In the genomic region with DNA sequence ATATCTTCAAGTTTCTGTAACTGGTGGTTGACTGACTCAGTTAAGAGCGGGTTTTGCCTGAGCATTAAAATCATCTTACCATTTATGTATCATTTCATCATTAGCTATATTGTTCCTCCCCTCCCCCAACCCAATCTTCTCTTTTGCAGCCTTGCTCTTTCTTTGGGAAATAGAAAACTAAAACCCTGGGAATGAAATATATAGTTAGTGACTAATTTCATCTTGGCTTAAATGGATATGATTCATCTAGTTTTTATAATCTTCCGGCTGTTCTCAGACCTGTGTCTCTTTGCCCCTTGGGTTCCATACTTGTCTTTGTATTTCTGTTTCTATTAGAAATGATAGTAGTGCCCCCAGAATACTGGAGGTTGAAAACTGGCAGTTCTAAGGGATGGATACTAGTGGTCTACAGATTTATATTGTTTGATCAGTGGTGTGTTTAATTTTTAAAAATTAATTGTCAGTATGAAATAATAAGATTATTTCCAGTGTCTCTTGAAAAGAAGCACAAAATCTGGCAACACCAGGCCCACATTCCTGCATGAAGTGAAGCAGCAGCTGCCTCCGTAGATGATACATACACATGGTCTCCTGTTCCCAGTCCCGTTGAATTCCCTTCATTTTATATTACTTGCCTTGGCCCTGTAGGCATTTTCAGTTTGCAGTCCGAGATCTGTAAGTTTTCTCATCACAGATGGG, we compare ENCODE assay signal across 13 cellular contexts. TPM values are rescaled to one million over a fixed set of nuclear protein-coding genes. Genes with fewer than 3 reads are reported as not detected.
A peak's percentile ranks its signal among the peaks of the same experiment; 100 is the strongest.
DNase-seq lines count a peak whose midpoint lies in the region; ATAC-seq, FAIRE-seq and TF ChIP-seq lines count a peak whose summit lies in the region.
"Had no signal": no experiment of that assay in that cellular context is flagged by ENCODE, and none has a peak within 500 bp of the region (broad histone marks: within the 10 kb centered on the region; RNA-seq: fewer than 3 reads in every experiment).

No MANE protein-coding gene starts in this region.

- peak overlapping the region; percentile 64 for H4K5ac ChIP-seq in H1 (ENCODE audit: insufficient read length, low read depth, low read length)

- no peak overlapping the region for H2BK15ac ChIP-seq in H1 (ENCODE audit: low read length)

- peaks cover 16% of the 10 kb centered on the region for H3K4me1 ChIP-seq in ACC112 (ENCODE audit: control insufficient read depth, insufficient read depth, low read length, unreplicated experiment)
- H3K4me1 ChIP-seq in H1 (replicated peaks in 1 of 4; ENCODE audit: control insufficient read depth in 3 of 4, insufficient read depth in 4 of 4, low read length in 3 of 4): peaks cover 7 to 38% (median 27%) of the 10 kb centered on the region in 4 experiments
- peaks cover 27% of the 10 kb centered on the region for H3K4me1 ChIP-seq in mesodermal cell (ENCODE audit: control insufficient read depth, insufficient read depth, low read length, poor library complexity, severe bottlenecking)

- H3K23ac ChIP-seq in H1 (ENCODE audit: insufficient read length): no peak overlapping the region

- peak overlapping the region; percentile 64 for H3K4ac ChIP-seq in H1 (replicated peaks; ENCODE audit: insufficient read length, low read depth, low read length)

- H2BK120ac ChIP-seq in H1 (replicated peaks; ENCODE audit: low read depth, low read length): peak overlapping the region; percentile 81

- TF ChIP-seq RAD21 in H1 (IDR thresholded peaks at IDR 0.05 in 1 of 2, conservative IDR thresholded peaks at IDR 0.05 in 1 of 2; ENCODE audit: low read depth in 2 of 2, low read length in 2 of 2): no peak

- DNase-seq in NCI-H446 treated with DMSO at 0.1 percent for 48 hours (lab: John Stamatoyannopoulos, UW): peak; percentile 14
- no peak for DNase-seq in H1 (ENCODE audit: low read depth in 1 of 2, low spot score in 2 of 2)
- no peak for DNase-seq in NCI-H2029 treated with DMSO at 0.1 percent for 48 hours (lab: John Stamatoyannopoulos, UW)
- no peak for DNase-seq in activated CD4-positive, alpha-beta T cell treated with anti-CD3 and anti-CD28 coated beads for 1 hour
- DNase-seq in H7: no peak
- DNase-seq: ACHN; activated T-cell treated with anti-CD3 and anti-CD28 coated beads, Interleukin-2, amount 50 U/mL, for 72 hours; naive thymus-derived CD4-positive, alpha-beta T cell; NCI-H1694 treated with DMSO at 0.1 percent for 48 hours; upper lobe of left lung had no signal

- no peak for TF ChIP-seq EP300 in H1 (IDR thresholded peaks at IDR 0.05; ENCODE audit: borderline replicate concordance in 1 of 2, low read depth in 2 of 2, low read length in 2 of 2)

- H3K36me3 ChIP-seq in ACC112 (ENCODE audit: insufficient read depth, low read length) (no peaks in the 10 kb centered on the region), H1 (ENCODE audit: control insufficient read depth in 2 of 4, insufficient read depth in 4 of 4, low read length in 3 of 4) (no peaks in the 10 kb centered on the region), mesodermal cell (ENCODE audit: control insufficient read depth, insufficient read depth, low read length) (no peaks in the 10 kb centered on the region), H7 (replicated peaks; ENCODE audit: control insufficient read depth, insufficient read depth, low read length) (peaks cover 1% of the 10 kb centered on the region; the same call in 1 of the 2 replicates)
- H3K36me3 ChIP-seq: upper lobe of left lung had no signal

- H2BK12ac ChIP-seq in H1 (ENCODE audit: low read depth, low read length): peak overlapping the region; percentile 94; the same call in 1 of the 2 replicates

- peak overlapping the region; percentile 84 for H3K18ac ChIP-seq in H1 (ENCODE audit: extremely low read depth, low read length)

- no peak for ATAC-seq in GM19351 (IDR thresholded peaks at IDR 0.05; ENCODE audit: unreplicated experiment)
- ATAC-seq: activated T-cell treated with anti-CD3 and anti-CD28 coated beads, Interleukin-2, amount 50 U/mL, for 72 hours; naive thymus-derived CD4-positive, alpha-beta T cell had no signal

- peak overlapping the region; percentile 72 for H2BK5ac ChIP-seq in H1 (ENCODE audit: low read depth, low read length)

- no peaks in the 10 kb centered on the region for H3K23me2 ChIP-seq in H1 (ENCODE audit: low read depth, low read length)

- POLR2A ChIA-PET in H1 (lab: Charles Lee; ENCODE audit: partially characterized antibody): interaction anchor here (0.8 to 3.0 kb wide), 9 partner anchors 8 to 45 kb away, joined by 3 to 15 read pairs (median 3); a partner anchor contains a TSS

- no peaks in the 10 kb centered on the region for H3K79me2 ChIP-seq in ACC112 (ENCODE audit: control insufficient read depth, insufficient read depth, low read length, unreplicated experiment)
- H3K79me2 ChIP-seq in H1 (ENCODE audit: control insufficient read depth in 1 of 2, insufficient read depth in 2 of 2, low read length in 2 of 2): peaks cover 5 to 98% of the 10 kb centered on the region in 2 experiments; a peak in 3 of 4 replicates

- no peak for TF ChIP-seq POLR2A in H1 (IDR thresholded peaks at IDR 0.05; ENCODE audit: control extremely low read depth in 1 of 2, low read depth in 2 of 2, low read length in 2 of 2)

- no peak for TF ChIP-seq CTCF in H1 (IDR thresholded peaks at IDR 0.05; ENCODE audit: control extremely low read depth in 1 of 3, insufficient read depth in 1 of 3, low read depth in 1 of 3, low read length in 3 of 3)

- H3K4me3 ChIP-seq in ACC112 (ENCODE audit: low read depth, low read length) (no peak overlapping the region), H1 (ENCODE audit: extremely low read depth in 1 of 4, insufficient read depth in 2 of 4, low read depth in 3 of 4, low read length in 4 of 4) (peak overlapping the region in 2 of 4 experiments; percentile 11 to 45; a peak in 3 of 8 replicates), mesodermal cell (ENCODE audit: extremely low read depth, insufficient read depth, low read length, poor library complexity, severe bottlenecking) (no peak overlapping the region), H7 (ENCODE audit: insufficient read depth, low read depth, low read length) (no peak overlapping the region)
- H3K4me3 ChIP-seq: upper lobe of left lung had no signal

- WGBS in H1 (ENCODE audit: extremely low coverage in 1 of 2, insufficient coverage in 1 of 2, insufficient read length in 1 of 2, insufficient replicate concordance in 2 of 2, low coverage in 1 of 2, low lambda C conversion rate in 2 of 2, missing lambda C conversion rate in 1 of 2), 2 experiments: 50% methylated on average over 5 of the region's 5 CpGs; no CpG with 5 or more reads in 1 of the 2 experiments
- WGBS in mesodermal cell (ENCODE audit: insufficient coverage in 2 of 2), 2 experiments: 21 to 35% methylated on average over 2 to 3 of the region's 5 CpGs

- peaks cover 5% of the 10 kb centered on the region for H3K79me1 ChIP-seq in H1 (ENCODE audit: low read depth, low read length)

- H2AFZ ChIP-seq in ACC112 (ENCODE audit: low read length, unreplicated experiment) (no peak overlapping the region), H1 (ENCODE audit: low read length) (no peak overlapping the region)

- H3K4me2 ChIP-seq in H1 (ENCODE audit: insufficient read depth in 1 of 2, low read depth in 2 of 2, low read length in 2 of 2): peak overlapping the region; percentile 36 to 55

- CTCF ChIA-PET in H1 (lab: Charles Lee; ENCODE audit: partially characterized antibody): interaction anchor here (0.8 to 1.6 kb wide), 3 partner anchors 14 to 45 kb away, joined by 3 to 5 read pairs (median 3); a partner anchor contains a TSS

- H3K27ac ChIP-seq in ACC112 (ENCODE audit: low read depth, low read length) (peak overlapping the region; percentile 27; the same call in 1 of the 2 replicates), H1 (ENCODE audit: low read depth, low read length) (peak overlapping the region; percentile 78), mesodermal cell (ENCODE audit: low read depth, low read length, severe bottlenecking) (peak overlapping the region; percentile 78)
- H3K27ac ChIP-seq: upper lobe of left lung had no signal

- FAIRE-seq in H1 (lab: Jason Lieb, UNC): no peak

- H4K20me1 ChIP-seq in H1 (replicated peaks in 1 of 2; ENCODE audit: control insufficient read depth in 1 of 2, insufficient read depth in 2 of 2, low read length in 2 of 2): peaks cover 0 to 1% of the 10 kb centered on the region in 2 experiments

- H3K56ac ChIP-seq in H1 (replicated peaks; ENCODE audit: insufficient read length, low read depth, low read length): no peak overlapping the region

- peak overlapping the region in 1 of 4 experiments; percentile 41; a peak in 2 of 7 replicates for H3K9ac ChIP-seq in H1 (replicated peaks in 1 of 4; ENCODE audit: extremely low read depth in 1 of 4, low read depth in 3 of 4, low read length in 3 of 4)

- no peak overlapping the region for H4K8ac ChIP-seq in H1 (ENCODE audit: extremely low read depth, insufficient read depth, low read length)

- H3K27me3 ChIP-seq in ACC112 (ENCODE audit: insufficient read depth, low read length): no peaks in the 10 kb centered on the region
- H3K27me3 ChIP-seq in H1 (replicated peaks in 1 of 4; ENCODE audit: control insufficient read depth in 3 of 4, extremely low read depth in 1 of 4, insufficient read depth in 3 of 4, low read length in 3 of 4): no peaks in the 10 kb centered on the region
- H3K27me3 ChIP-seq in H7 (ENCODE audit: control insufficient read depth, insufficient read depth, low read length): no peaks in the 10 kb centered on the region
- H3K27me3 ChIP-seq: upper lobe of left lung had no signal

- H3K14ac ChIP-seq in H1 (ENCODE audit: insufficient read length): no peak overlapping the region

- H4K91ac ChIP-seq in H1 (replicated peaks; ENCODE audit: insufficient read length, low read length): peak overlapping the region; percentile 51

- no peaks in the 10 kb centered on the region for H3K9me3 ChIP-seq in H1 (ENCODE audit: insufficient read depth in 2 of 2, low read depth in 1 of 2, low read length in 1 of 2)
- H3K9me3 ChIP-seq in mesodermal cell (ENCODE audit: control insufficient read depth, low read length): no peaks in the 10 kb centered on the region
- H3K9me3 ChIP-seq: upper lobe of left lung had no signal

- peak overlapping the region; percentile 17; the same call in 1 of the 2 replicates for H2AK5ac ChIP-seq in H1 (ENCODE audit: low read depth, low read length)

- H2BK20ac ChIP-seq in H1 (ENCODE audit: low read length): peak overlapping the region; percentile 73; the same call in 1 of the 2 replicates

RNA-seq across cellular contexts. Expression of a gene that starts 44.5 kb away (rescaled TPM):
- 66.3 and 67.4 TPM in 2 replicates for total RNA-seq in H1 (2021; fragmentation: NEBNext Ultra II Directional; extraction: Animal tissue kit (Norgen Biotek cat#: 25700))
- polyA plus RNA-seq in H1 (2011; rRNA removed): 26.6 and 28.0 TPM in 2 replicates
- polyA plus RNA-seq in H1 (2011; cell fraction: cytosol; rRNA removed): 23.4 TPM
- 34.7 TPM for polyA plus RNA-seq in H1 (2011; cell fraction: nucleus; rRNA removed)
- polyA plus RNA-seq in H1 (2012, experiment 1 of 2): 25.6 to 34.5 TPM (median 29.9 TPM) in 4 replicates
- polyA plus RNA-seq in H1 (2012, experiment 2 of 2): 10.4 TPM
- polyA plus RNA-seq in H1 (2013, experiment 1 of 2): 24.5 TPM
- polyA plus RNA-seq in H1 (2013, experiment 2 of 2): 25.0 TPM
- polyA minus RNA-seq in H1 (2011; rRNA and poly(A)+ RNA removed): 52.5 and 99.6 TPM in 2 replicates
- 46.8 TPM for polyA minus RNA-seq in H1 (2011; cell fraction: cytosol; rRNA and poly(A)+ RNA removed)
- polyA minus RNA-seq in H1 (2011; cell fraction: nucleus; rRNA and poly(A)+ RNA removed): 82.8 TPM
- polyA plus RNA-seq in mesodermal cell (2013, experiment 1 of 2): 17.7 TPM
- polyA plus RNA-seq in mesodermal cell (2013, experiment 2 of 2): 15.9 TPM
- total RNA-seq in H7 (2014; rRNA removed; shearing (Covaris generic)): 23.0 and 29.2 TPM in 2 replicates

Comparison
In these comparisons a context has a peak if more than half of its experiments do, and no peak if none do; other contexts are left out.
1. H3K27ac ChIP-seq: peak in every context shown above with its lines; median percentile 78 in H1; 78 in mesodermal cell; 27 in ACC112.